ENCODE assay signal across 20 cellular contexts in genomic region chrX:123425904-123426303, GRCh38.
DNase-seq lines count a peak whose midpoint lies in the region; ATAC-seq and TF ChIP-seq lines count a peak whose summit lies in the region.
"Had no signal": no experiment of that assay in that cellular context is flagged by ENCODE, and none has a peak within 500 bp of the region (broad histone marks: within the 10 kb centered on the region; RNA-seq: fewer than 3 reads in every experiment).

No MANE protein-coding gene starts in this region.

- H3K9me3 Mint-ChIP-seq in MCF 10A (ENCODE audit: unreplicated experiment): no peaks in the 10 kb centered on the region
- H3K9me3 Mint-ChIP-seq: activated CD4-positive, alpha-beta memory T cell treated with anti-CD3 and anti-CD28 coated beads, Interleukin-2, amount 10 ng/mL, durations not matched to agents 7 days and 5 days; CD4-positive, CD25-positive, alpha-beta regulatory T cell; natural killer cell had no signal

- H3K4me1 ChIP-seq in breast epithelium (no peaks in the 10 kb centered on the region), upper lobe of right lung (no peaks in the 10 kb centered on the region)

- POLR2A ChIA-PET in MCF 10A (lab: Yijun Ruan, JAX): interaction anchor here (0.6 kb wide), 1 partner anchor 481 kb away, joined by 3 read pairs; no protein-coding TSS in a partner anchor

- peaks cover 22% of the 10 kb centered on the region for H3K4me1 Mint-ChIP-seq in MCF 10A (ENCODE audit: insufficient read depth, unreplicated experiment)
- H3K4me1 Mint-ChIP-seq: activated CD4-positive, alpha-beta memory T cell treated with anti-CD3 and anti-CD28 coated beads, Interleukin-2, amount 10 ng/mL, durations not matched to agents 7 days and 5 days; CD4-positive, CD25-positive, alpha-beta regulatory T cell; natural killer cell had no signal

- peak overlapping the region; percentile 6 for H3K4me3 Mint-ChIP-seq in MCF 10A (ENCODE audit: unreplicated experiment)
- H3K4me3 Mint-ChIP-seq: activated CD4-positive, alpha-beta memory T cell treated with anti-CD3 and anti-CD28 coated beads, Interleukin-2, amount 10 ng/mL, durations not matched to agents 7 days and 5 days; CD4-positive, CD25-positive, alpha-beta regulatory T cell; natural killer cell had no signal

- intact Hi-C loops in MCF 10A (cut with micrococcal nuclease): loop anchor here (10.0 kb wide), 1 partner anchor 341 kb away; no protein-coding TSS in a partner anchor
- intact Hi-C loops in breast epithelium (cut with DNase I; ENCODE audit: low total_unique reads): no loop called here
- intact Hi-C loops in dorsolateral prefrontal cortex (cut with DNase I): no loop called here
- intact Hi-C loops in upper lobe of right lung (cut with DNase I): no loop called here

- no peak overlapping the region for H3K27ac ChIP-seq in breast epithelium
- H3K27ac ChIP-seq in dorsolateral prefrontal cortex: peak overlapping the region in 6 of 59 donors; percentile 13 to 69 (median 38)
- H3K27ac ChIP-seq in upper lobe of right lung: no peak overlapping the region
- H3K27ac ChIP-seq: 22Rv1, adrenal gland had no signal

- CTCF ChIA-PET in MCF 10A (lab: Yijun Ruan, JAX): interaction anchor here (0.6 kb wide), 1 partner anchor 1705 kb away, joined by 3 read pairs; no protein-coding TSS in a partner anchor

- TF ChIP-seq POLR2A in breast epithelium (IDR thresholded peaks at IDR 0.05): no peak

- no peak overlapping the region for H3K4me3 ChIP-seq in breast epithelium
- H3K4me3 ChIP-seq in dorsolateral prefrontal cortex: no peak overlapping the region
- H3K4me3 ChIP-seq in upper lobe of right lung: no peak overlapping the region
- H3K4me3 ChIP-seq: adrenal gland had no signal

- H3K36me3 ChIP-seq in breast epithelium: no peaks in the 10 kb centered on the region
- H3K36me3 ChIP-seq in upper lobe of right lung: no peaks in the 10 kb centered on the region
- H3K36me3 ChIP-seq: adrenal gland had no signal

- H3K36me3 Mint-ChIP-seq in MCF 10A (ENCODE audit: insufficient read depth, unreplicated experiment): no peaks in the 10 kb centered on the region
- H3K36me3 Mint-ChIP-seq: CD4-positive, CD25-positive, alpha-beta regulatory T cell; natural killer cell had no signal

- peak overlapping the region; percentile 12 for H3K27ac Mint-ChIP-seq in MCF 10A (ENCODE audit: low read depth, unreplicated experiment)
- H3K27ac Mint-ChIP-seq: activated CD4-positive, alpha-beta memory T cell treated with anti-CD3 and anti-CD28 coated beads, Interleukin-2, amount 10 ng/mL, durations not matched to agents 7 days and 5 days; CD4-positive, CD25-positive, alpha-beta regulatory T cell; natural killer cell had no signal

- no peak for TF ChIP-seq CTCF in MCF 10A (IDR thresholded peaks at IDR 0.05; ENCODE audit: unreplicated experiment)
- TF ChIP-seq CTCF in breast epithelium (IDR thresholded peaks at IDR 0.05): no peak
- no peak for TF ChIP-seq CTCF in dorsolateral prefrontal cortex (IDR thresholded peaks at IDR 0.05 in 54 of 56, conservative IDR thresholded peaks at IDR 0.05 in 2 of 56; ENCODE audit: low read depth in 1 of 56, partially characterized antibody in 56 of 56)
- no peak for TF ChIP-seq CTCF in upper lobe of right lung (IDR thresholded peaks at IDR 0.05)

- H3K27me3 ChIP-seq in breast epithelium (no peaks in the 10 kb centered on the region), dorsolateral prefrontal cortex (peaks cover 0 to 64% (median 6%) of the 10 kb centered on the region in 45 donors), upper lobe of right lung (no peaks in the 10 kb centered on the region)
- H3K27me3 ChIP-seq: adrenal gland had no signal

- ATAC-seq in upper lobe of right lung (peak; percentile 62), HG03039 (IDR thresholded peaks at IDR 0.05; ENCODE audit: unreplicated experiment) (no peak)
- ATAC-seq: left colon, natural killer cell, right cardiac atrium had no signal

- BruUV-seq in MCF 10A (replicated peaks; lab: Mats Ljungman, UMichigan): no TSS peak

- DNase-seq in MCF 10A (ENCODE audit: unreplicated experiment) (peak; percentile 66), breast epithelium (ENCODE audit: low spot score in 2 of 2) (no peak), dorsolateral prefrontal cortex (peak in 7 of 10 donors; percentile 3 to 56 (median 38)), myocyte (ENCODE audit: low read depth) (peak; percentile 63), upper lobe of right lung (no peak), NCI-H748 treated with DMSO at 0.1 percent for 48 hours (lab: John Stamatoyannopoulos, UW) (no peak)
- no peak for DNase-seq in stimulated activated CD4-positive, alpha-beta T cell treated with anti-CD3 and anti-CD28 coated beads, Interleukin-15, amount 100 ng/mL, for 24 hours
- DNase-seq: activated CD4-positive, alpha-beta memory T cell treated with anti-CD3 and anti-CD28 coated beads, Interleukin-2, amount 10 ng/mL, durations not matched to agents 7 days and 5 days; CD4-positive, CD25-positive, alpha-beta regulatory T cell; DND-41; GOT3; left colon; natural killer cell; NCI-H2029; NCI-H69; stimulated activated CD4-positive, alpha-beta T cell treated with anti-CD3 and anti-CD28 coated beads, Interleukin-4, amount 100 ng/mL, for 4 hours had no signal

- H3K9me3 ChIP-seq in breast epithelium (no peaks in the 10 kb centered on the region), upper lobe of right lung (no peaks in the 10 kb centered on the region)
- H3K9me3 ChIP-seq: adrenal gland had no signal

- H3K27me3 Mint-ChIP-seq in MCF 10A (ENCODE audit: insufficient read depth, unreplicated experiment): no peaks in the 10 kb centered on the region

Comparison
In these comparisons a context has a peak if more than half of its experiments do, and no peak if none do; other contexts are left out.
1. DNase-seq: peak in MCF 10A (single experiment), dorsolateral prefrontal cortex (7 of 10) and myocyte (single experiment); none in breast epithelium (0 of 2), upper lobe of right lung (single experiment), NCI-H748 treated with DMSO at 0.1 percent for 48 hours (single experiment) and stimulated activated CD4-positive, alpha-beta T cell treated with anti-CD3 and anti-CD28 coated beads, Interleukin-15, amount 100 ng/mL, for 24 hours (single experiment).